In genomic region chr17:72574675-72575510, GRCh38 we compare ENCODE assay signal across 1 cellular context.
TF ChIP-seq lines count a peak whose summit lies in the region.

No MANE protein-coding gene starts in this region.

TF ChIP-seq in HepG2, 621 proteins besides CTCF, POLR2A, EP300 and RAD21 (continued from another document and continues in another):
- TF ChIP-seq ZSCAN30 (CRISPR knock-in tag; IDR thresholded peaks at IDR 0.05) (no peak), ZNF501 (CRISPR knock-in tag; IDR thresholded peaks at IDR 0.05) (peak; percentile 52; the same call in 1 of the 2 replicates), ZNF619 (CRISPR knock-in tag; IDR thresholded peaks at IDR 0.05) (peak; percentile 64; the same call in 1 of the 2 replicates), MXI1 (IDR thresholded peaks at IDR 0.05; ENCODE audit: borderline replicate concordance, low read depth, low read length) (0 out of 3 replicates have a peak, but pooled peaks have one; percentile 24), ZKSCAN5 (CRISPR knock-in tag; IDR thresholded peaks at IDR 0.05) (peak; percentile 81), ETV5 (CRISPR knock-in tag; IDR thresholded peaks at IDR 0.05; ENCODE audit: borderline replicate concordance) (0 out of 2 replicates have a peak, but pooled peaks have one; percentile 8), ZFX (CRISPR knock-in tag; IDR thresholded peaks at IDR 0.05; ENCODE audit: low read depth) (peak; percentile 53), HDAC1 (CRISPR knock-in tag; IDR thresholded peaks at IDR 0.05) (0 out of 2 replicates have a peak, but pooled peaks have one; percentile 6), PBX2 (CRISPR knock-in tag; IDR thresholded peaks at IDR 0.05) (no peak), ZNF292 (CRISPR knock-in tag; IDR thresholded peaks at IDR 0.05; ENCODE audit: borderline replicate concordance, low read depth) (peak; percentile 43; the same call in 1 of the 2 replicates), TSC22D2 (CRISPR knock-in tag; IDR thresholded peaks at IDR 0.05; ENCODE audit: borderline replicate concordance) (no peak), AGO1 (IDR thresholded peaks at IDR 0.05; ENCODE audit: low read depth, low read length, poor library complexity, severe bottlenecking) (peak; percentile 26), MZF1 (CRISPR knock-in tag; IDR thresholded peaks at IDR 0.05; ENCODE audit: borderline replicate concordance) (no peak), HNF4A (CRISPR knock-in tag; IDR thresholded peaks at IDR 0.05) (peak; percentile 64), CCDC6 (CRISPR knock-in tag; IDR thresholded peaks at IDR 0.05) (0 out of 2 replicates have a peak, but pooled peaks have one; percentile 23), ZNF776 (CRISPR knock-in tag; IDR thresholded peaks at IDR 0.05) (0 out of 2 replicates have a peak, but pooled peaks have one; percentile 33), ZNF691 (CRISPR knock-in tag; IDR thresholded peaks at IDR 0.05; ENCODE audit: borderline replicate concordance, low read depth) (0 out of 2 replicates have a peak, but pooled peaks have one; percentile 17), HOXA9 (CRISPR knock-in tag; IDR thresholded peaks at IDR 0.05; ENCODE audit: borderline replicate concordance) (no peak), RORA (CRISPR knock-in tag; IDR thresholded peaks at IDR 0.05) (no peak), NCOR1 (IDR thresholded peaks at IDR 0.05; ENCODE audit: borderline replicate concordance, low read length) (0 out of 2 replicates have a peak, but pooled peaks have one; percentile 40), KLF6 (CRISPR knock-in tag; IDR thresholded peaks at IDR 0.05) (0 out of 2 replicates have a peak, but pooled peaks have one; percentile 17), ZNF576 (CRISPR knock-in tag; IDR thresholded peaks at IDR 0.05) (0 out of 2 replicates have a peak, but pooled peaks have one; percentile 20), ARNTL (CRISPR knock-in tag; IDR thresholded peaks at IDR 0.05) (0 out of 2 replicates have a peak, but pooled peaks have one; percentile 30), ZBTB38 (CRISPR knock-in tag; IDR thresholded peaks at IDR 0.05) (0 out of 2 replicates have a peak, but pooled peaks have one; percentile 36), HNRNPL (IDR thresholded peaks at IDR 0.05; ENCODE audit: low read depth, low read length) (0 out of 2 replicates have a peak, but pooled peaks have one; percentile 32), THYN1 (CRISPR knock-in tag; IDR thresholded peaks at IDR 0.05; ENCODE audit: borderline replicate concordance, low read depth) (no peak), HOXA7 (CRISPR knock-in tag; IDR thresholded peaks at IDR 0.05) (no peak), HNF1B (CRISPR knock-in tag; IDR thresholded peaks at IDR 0.05) (0 out of 2 replicates have a peak, but pooled peaks have one; percentile 23), PATZ1 (CRISPR knock-in tag; IDR thresholded peaks at IDR 0.05) (peak; percentile 53; the same call in 1 of the 2 replicates), ZHX1 (CRISPR knock-in tag; IDR thresholded peaks at IDR 0.05; ENCODE audit: low read depth) (0 out of 2 replicates have a peak, but pooled peaks have one; percentile 53), ZNF710 (CRISPR knock-in tag; IDR thresholded peaks at IDR 0.05; ENCODE audit: borderline replicate concordance) (0 out of 2 replicates have a peak, but pooled peaks have one; percentile 19), SPEN (CRISPR knock-in tag; IDR thresholded peaks at IDR 0.05; ENCODE audit: low read depth) (0 out of 2 replicates have a peak, but pooled peaks have one; percentile 8), MYC (CRISPR knock-in tag; IDR thresholded peaks at IDR 0.05; ENCODE audit: borderline replicate concordance) (0 out of 2 replicates have a peak, but pooled peaks have one; percentile 1), ZNF574 (CRISPR knock-in tag; IDR thresholded peaks at IDR 0.05) (peak; percentile 35; the same call in 1 of the 2 replicates), SRY (CRISPR knock-in tag; IDR thresholded peaks at IDR 0.05) (no peak), TEF (CRISPR knock-in tag; IDR thresholded peaks at IDR 0.05) (no peak), MAX (IDR thresholded peaks at IDR 0.05) (peak; percentile 1; the same call in 1 of the 2 replicates), NFYB (CRISPR knock-in tag; IDR thresholded peaks at IDR 0.05) (peak; percentile 12; the same call in 1 of the 2 replicates), RNF2 (conservative IDR thresholded peaks at IDR 0.05; ENCODE audit: low read depth) (no peak), MXD4 (CRISPR knock-in tag; IDR thresholded peaks at IDR 0.05) (0 out of 2 replicates have a peak, but pooled peaks have one; percentile 23), GABPB1 (CRISPR knock-in tag; IDR thresholded peaks at IDR 0.05) (0 out of 2 replicates have a peak, but pooled peaks have one; percentile 12)
